Comparison of ENCODE assay signal across 21 cellular contexts in the genomic region with DNA sequence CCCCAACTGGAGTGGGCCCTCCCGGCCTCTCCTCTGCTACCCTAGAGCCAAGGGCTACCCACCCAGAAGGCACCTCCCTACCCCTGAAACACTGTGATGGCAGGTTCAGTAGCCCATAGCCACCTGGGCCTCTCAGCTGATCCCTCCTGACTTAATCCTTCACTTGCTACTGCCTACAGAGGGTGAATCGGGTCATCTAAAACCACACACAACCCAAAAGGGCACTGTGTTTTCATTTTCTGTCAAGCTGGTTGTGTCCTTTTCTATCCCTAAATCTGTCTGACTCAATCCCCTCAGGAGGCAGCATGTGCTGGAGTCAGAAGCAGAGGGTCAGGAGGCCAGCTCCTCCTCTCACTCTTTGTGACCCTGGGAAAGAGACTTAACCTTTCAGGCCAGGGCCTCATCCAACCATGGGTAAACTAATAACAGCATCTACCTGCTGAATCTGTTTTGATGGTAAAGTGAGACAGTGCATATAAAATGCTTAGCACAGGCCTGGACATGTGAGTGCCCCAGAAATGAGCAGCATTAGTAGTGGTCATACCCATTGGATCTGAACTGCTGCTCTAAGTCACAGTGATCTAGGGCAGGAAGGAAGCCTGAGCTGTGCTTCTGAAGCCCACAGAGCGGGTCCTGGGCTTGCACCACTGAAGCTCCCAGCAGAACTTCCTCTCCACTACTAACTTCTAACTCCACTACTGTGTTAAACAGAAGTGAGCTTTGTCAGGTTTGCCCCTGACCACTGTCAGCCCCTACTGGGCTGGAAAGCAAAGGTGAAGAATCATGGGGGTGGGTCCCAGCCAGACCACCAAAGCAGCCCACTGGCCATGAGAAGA. TPM values are rescaled to one million over a fixed set of nuclear protein-coding genes. Genes with fewer than 3 reads are reported as not detected.
DNase-seq lines count a peak whose midpoint lies in the region; ATAC-seq and TF ChIP-seq lines count a peak whose summit lies in the region.
"Had no signal": no experiment of that assay in that cellular context is flagged by ENCODE, and none has a peak within 500 bp of the region (broad histone marks: within the 10 kb centered on the region; RNA-seq: fewer than 3 reads in every experiment).

No MANE protein-coding gene starts in this region.

- no peak overlapping the region for H3K4me2 ChIP-seq in H9 (ENCODE audit: insufficient read depth, insufficient read length, low read length)

- H3K36me3 ChIP-seq in CD4-positive, CD25-positive, alpha-beta regulatory T cell (ENCODE audit: control insufficient read depth, insufficient read depth, low read length): peaks cover 61% of the 10 kb centered on the region
- peaks cover 6% of the 10 kb centered on the region for H3K36me3 ChIP-seq in CD8-positive, alpha-beta memory T cell (ENCODE audit: insufficient read depth, low read length)
- H3K36me3 ChIP-seq: BE2C had no signal

- peaks cover 0 to 14% (median 5%) of the 10 kb centered on the region in 4 donors for H3K4me1 Mint-ChIP-seq in CD4-positive, CD25-positive, alpha-beta regulatory T cell
- peaks cover 0 to 14% (median 5%) of the 10 kb centered on the region in 3 donors for H3K4me1 Mint-ChIP-seq in CD8-positive, alpha-beta memory T cell
- H3K4me1 Mint-ChIP-seq in T-helper 17 cell (peaks cover 27% of the 10 kb centered on the region), H9 (no peaks in the 10 kb centered on the region)
- peaks cover 6 to 14% of the 10 kb centered on the region in 2 donors for H3K4me1 Mint-ChIP-seq in effector memory CD8-positive, alpha-beta T cell (ENCODE audit: low read depth in 2 of 2)
- H3K4me1 Mint-ChIP-seq: endodermal cell, nephron had no signal

- H3K56ac ChIP-seq in H9 (ENCODE audit: insufficient read length, low read depth, low read length): no peak overlapping the region

- no peak overlapping the region for H4K8ac ChIP-seq in H9 (replicated peaks; ENCODE audit: insufficient read length, low read depth, low read length)

- no peak overlapping the region for H2BK20ac ChIP-seq in H9 (ENCODE audit: low read depth, low read length, poor library complexity, severe bottlenecking)

- H2AK5ac ChIP-seq in H9 (ENCODE audit: insufficient read length, low read length): no peak overlapping the region

- no peak overlapping the region for H4K5ac ChIP-seq in H9 (ENCODE audit: insufficient read length, low read depth, low read length)

- POLR2A ChIA-PET in CD8-positive, alpha-beta memory T cell (lab: Charles Lee): interaction anchor here (0.7 kb wide), 1 partner anchor 13 kb away, joined by 3 read pairs; no protein-coding TSS in a partner anchor

- no CpG with 5 or more reads among the region's 3 CpGs for WGBS in H9 (ENCODE audit: extremely low coverage, insufficient read length, low lambda C conversion rate)

- H3K9ac ChIP-seq in H9 (ENCODE audit: extremely low read depth, insufficient read length, low read length): no peak overlapping the region

- no peak overlapping the region for H3K23ac ChIP-seq in H9 (ENCODE audit: insufficient read length, low read depth, low read length)

- no peak overlapping the region for H3T11ph ChIP-seq in H9 (ENCODE audit: low read length)

- H3K23me2 ChIP-seq in H9 (ENCODE audit: insufficient read length, low read depth, low read length, poor library complexity, severe bottlenecking): no peaks in the 10 kb centered on the region

- no peak overlapping the region for H2BK120ac ChIP-seq in H9 (ENCODE audit: low read depth, low read length, poor library complexity, severe bottlenecking)

- no peaks in the 10 kb centered on the region for H3K9me3 Mint-ChIP-seq in CD4-positive, CD25-positive, alpha-beta regulatory T cell
- no peaks in the 10 kb centered on the region for H3K9me3 Mint-ChIP-seq in CD8-positive, alpha-beta memory T cell
- H3K9me3 Mint-ChIP-seq in effector memory CD8-positive, alpha-beta T cell: no peaks in the 10 kb centered on the region
- no peaks in the 10 kb centered on the region for H3K9me3 Mint-ChIP-seq in H9
- H3K9me3 Mint-ChIP-seq: endodermal cell, nephron had no signal

- no peaks in the 10 kb centered on the region for H3K79me1 ChIP-seq in H9 (ENCODE audit: insufficient read depth, low read depth, low read length, poor library complexity, severe bottlenecking)

- H3K4me3 ChIP-seq in CD4-positive, CD25-positive, alpha-beta regulatory T cell (ENCODE audit: low read depth, low read length): no peak overlapping the region
- no peak overlapping the region for H3K4me3 ChIP-seq in CD8-positive, alpha-beta memory T cell (ENCODE audit: low read length)
- H3K4me3 ChIP-seq: ascending aorta, SJSA1, thyroid gland had no signal

- no peak for TF ChIP-seq CTCF in H9 (conservative IDR thresholded peaks at IDR 0.05)

- CTCF ChIA-PET in CD8-positive, alpha-beta memory T cell (lab: Charles Lee): interaction anchor here (1.4 kb wide), 2 partner anchors 10 to 92 kb away, joined by 3 to 5 read pairs; partner anchors contain the start of gene PMVK

- H3K18ac ChIP-seq in H9 (ENCODE audit: insufficient read length, low read depth, low read length): no peak overlapping the region

- peaks cover 3% of the 10 kb centered on the region for H3K4me1 ChIP-seq in CD4-positive, CD25-positive, alpha-beta regulatory T cell (ENCODE audit: control insufficient read depth, insufficient read depth, low read length, poor library complexity, severe bottlenecking)
- H3K4me1 ChIP-seq in CD8-positive, alpha-beta memory T cell (ENCODE audit: insufficient read depth, low read length): no peaks in the 10 kb centered on the region
- no peaks in the 10 kb centered on the region for H3K4me1 ChIP-seq in H9 (ENCODE audit: insufficient read depth, low read length)
- H3K4me1 ChIP-seq: ascending aorta, BE2C, SJSA1, thyroid gland had no signal

- H3K14ac ChIP-seq in H9 (ENCODE audit: insufficient read depth, low read length): no peak overlapping the region

- no peaks in the 10 kb centered on the region for H4K20me1 ChIP-seq in H9 (ENCODE audit: control insufficient read depth, insufficient read depth, insufficient read length)

- no peaks in the 10 kb centered on the region for H3K27me3 Mint-ChIP-seq in CD4-positive, CD25-positive, alpha-beta regulatory T cell
- no peaks in the 10 kb centered on the region for H3K27me3 Mint-ChIP-seq in CD8-positive, alpha-beta memory T cell
- no peaks in the 10 kb centered on the region for H3K27me3 Mint-ChIP-seq in T-helper 17 cell
- no peaks in the 10 kb centered on the region for H3K27me3 Mint-ChIP-seq in effector memory CD8-positive, alpha-beta T cell
- H3K27me3 Mint-ChIP-seq in H9 (ENCODE audit: low read depth): no peaks in the 10 kb centered on the region

- peaks cover 45% of the 10 kb centered on the region for H3K36me3 Mint-ChIP-seq in CD4-positive, CD25-positive, alpha-beta regulatory T cell
- H3K36me3 Mint-ChIP-seq in CD8-positive, alpha-beta memory T cell: peaks cover 0 to 70% (median 17%) of the 10 kb centered on the region in 3 donors
- peaks cover 7% of the 10 kb centered on the region for H3K36me3 Mint-ChIP-seq in T-helper 17 cell (ENCODE audit: low read depth)
- peaks cover 13% of the 10 kb centered on the region for H3K36me3 Mint-ChIP-seq in effector memory CD8-positive, alpha-beta T cell (ENCODE audit: insufficient read depth)
- H3K36me3 Mint-ChIP-seq in H9 (ENCODE audit: insufficient read depth in 1 of 3, low read depth in 3 of 3): peaks cover 3 to 50% (median 30%) of the 10 kb centered on the region in 3 experiments; a peak in 6 of 7 replicates

- no peaks in the 10 kb centered on the region for H3K79me2 ChIP-seq in H9 (ENCODE audit: insufficient read depth, low read length)

- H3K27me3 ChIP-seq in CD4-positive, CD25-positive, alpha-beta regulatory T cell (ENCODE audit: control insufficient read depth, insufficient read depth, low read length): no peaks in the 10 kb centered on the region
- no peaks in the 10 kb centered on the region for H3K27me3 ChIP-seq in CD8-positive, alpha-beta memory T cell (ENCODE audit: insufficient read depth, low read length, poor library complexity, severe bottlenecking)
- H3K27me3 ChIP-seq in H9 (ENCODE audit: insufficient read depth, low read length): no peaks in the 10 kb centered on the region
- H3K27me3 ChIP-seq: ascending aorta, BE2C, SJSA1, thyroid gland had no signal

- H3K27ac ChIP-seq in CD4-positive, CD25-positive, alpha-beta regulatory T cell (ENCODE audit: insufficient read depth, low read length, poor library complexity, severe bottlenecking): no peak overlapping the region
- H3K27ac ChIP-seq in CD8-positive, alpha-beta memory T cell (ENCODE audit: low read depth, low read length): no peak overlapping the region
- H3K27ac ChIP-seq in H9 (ENCODE audit: insufficient read length, low read depth, low read length): no peak overlapping the region
- H3K27ac ChIP-seq: ascending aorta, SJSA1, thyroid gland had no signal

- no peak for DNase-seq in CD4-positive, CD25-positive, alpha-beta regulatory T cell
- DNase-seq in CD8-positive, alpha-beta memory T cell: no peak
- DNase-seq in T-helper 17 cell: no peak
- no peak for DNase-seq in effector memory CD8-positive, alpha-beta T cell
- DNase-seq in AG20443 (ENCODE audit: low spot score): no peak
- no peak for DNase-seq in H9
- DNase-seq in left ventricle myocardium superior: no peak
- DNase-seq: activated CD4-positive, alpha-beta T cell treated with anti-CD3 and anti-CD28 coated beads, Interleukin-2, amount 50 U/mL, for 48 hours; activated effector memory CD4-positive, alpha-beta T cell treated with Interleukin-2 at 50 U/mL for 16 hours; BE2C; DMS153; endodermal cell; kidney glomerular epithelial cell; NCI-H1436 treated with DMSO at 0.1 percent for 48 hours; NCI-H2171 treated with DMSO at 0.1 percent for 48 hours; PC-3; thyroid gland had no signal

- H3K4ac ChIP-seq in H9 (ENCODE audit: low read depth, low read length): no peak overlapping the region

- no peaks in the 10 kb centered on the region for H3K9me3 ChIP-seq in CD4-positive, CD25-positive, alpha-beta regulatory T cell (ENCODE audit: control insufficient read depth in 2 of 2, low read length in 2 of 2)
- H3K9me3 ChIP-seq in CD8-positive, alpha-beta memory T cell (ENCODE audit: low read length): no peaks in the 10 kb centered on the region
- H3K9me3 ChIP-seq in T-helper 17 cell (ENCODE audit: control insufficient read depth, low read length, poor library complexity, severe bottlenecking) (no peaks in the 10 kb centered on the region), H9 (ENCODE audit: control insufficient read depth, low read depth, low read length) (no peaks in the 10 kb centered on the region)
- H3K9me3 ChIP-seq: ascending aorta, BE2C, SJSA1, thyroid gland had no signal

- H2BK15ac ChIP-seq in H9 (ENCODE audit: low read depth, low read length): no peak overlapping the region

- H2BK5ac ChIP-seq in H9 (ENCODE audit: insufficient read length, low read length): no peak overlapping the region

- no peak overlapping the region for H3K4me3 Mint-ChIP-seq in CD4-positive, CD25-positive, alpha-beta regulatory T cell
- H3K4me3 Mint-ChIP-seq in CD8-positive, alpha-beta memory T cell: no peak overlapping the region
- H3K4me3 Mint-ChIP-seq in T-helper 17 cell (no peak overlapping the region), H9 (no peak overlapping the region)
- H3K4me3 Mint-ChIP-seq in effector memory CD8-positive, alpha-beta T cell: peak overlapping the region in 1 of 2 donors; percentile 25
- H3K4me3 Mint-ChIP-seq: endodermal cell, nephron had no signal

- H2BK12ac ChIP-seq in H9 (ENCODE audit: insufficient read length, low read depth, low read length): no peak overlapping the region

- no peak overlapping the region for H4K91ac ChIP-seq in H9 (ENCODE audit: insufficient read length, low read depth, low read length)

- intact Hi-C loops in left ventricle myocardium superior (cut with micrococcal nuclease): no loop called here

- no peak for ATAC-seq in CD4-positive, CD25-positive, alpha-beta regulatory T cell (ENCODE audit: low read depth in 2 of 2)
- ATAC-seq in T-helper 17 cell: peak; percentile 57
- ATAC-seq in effector memory CD8-positive, alpha-beta T cell (replicated peaks): peak; percentile 71
- no peak for ATAC-seq in GM21737 (IDR thresholded peaks at IDR 0.05; ENCODE audit: unreplicated experiment)
- ATAC-seq in left ventricle myocardium superior: no peak
- ATAC-seq: PC-3 had no signal

- no peak overlapping the region for H2AFZ ChIP-seq in H9 (ENCODE audit: low read length)

- H3K27ac Mint-ChIP-seq in CD4-positive, CD25-positive, alpha-beta regulatory T cell: peak overlapping the region in 2 of 3 donors; percentile 47 to 77
- H3K27ac Mint-ChIP-seq in CD8-positive, alpha-beta memory T cell: peak overlapping the region in 7 of 8 donors; percentile 17 to 90 (median 82)
- peak overlapping the region; percentile 88 for H3K27ac Mint-ChIP-seq in T-helper 17 cell
- peak overlapping the region; percentile 59 to 90 for H3K27ac Mint-ChIP-seq in effector memory CD8-positive, alpha-beta T cell
- H3K27ac Mint-ChIP-seq in H9: no peak overlapping the region; a peak in 1 of 7 replicates
- H3K27ac Mint-ChIP-seq: endodermal cell, nephron had no signal

RNA-seq across cellular contexts. Expression of gene PMVK, which starts 11.0 kb away (rescaled TPM):
- 19.1 TPM for total RNA-seq in CD4-positive, CD25-positive, alpha-beta regulatory T cell
- 10 to 100 TPM; 49.3 to 76.9 (median 65.5) TPM for polyA plus RNA-seq in CD4-positive, CD25-positive, alpha-beta regulatory T cell
- 10 to 100 TPM; 44.7 to 45.2 TPM for total RNA-seq in CD8-positive, alpha-beta memory T cell
- polyA plus RNA-seq in CD8-positive, alpha-beta memory T cell: 55.5 TPM
- total RNA-seq in T-helper 17 cell (10 to 100 TPM; 19.0 to 19.9 TPM), H9 (2021) (26.3 and 30.2 TPM in 2 replicates), left ventricle myocardium superior (66.6 TPM)

RNA-seq across cellular contexts. Expression of gene PBXIP1, which starts 30.3 kb away (rescaled TPM):
- total RNA-seq in CD4-positive, CD25-positive, alpha-beta regulatory T cell: 774 TPM
- 100 to 1,000 TPM; 349 to 464 (median 399) TPM for polyA plus RNA-seq in CD4-positive, CD25-positive, alpha-beta regulatory T cell
- 10 to 100 TPM; 35.9 to 36.1 TPM for total RNA-seq in CD8-positive, alpha-beta memory T cell
- 295 TPM for polyA plus RNA-seq in CD8-positive, alpha-beta memory T cell
- 100 to 1,000 TPM; 634 to 767 TPM for total RNA-seq in T-helper 17 cell
- 21.6 and 22.5 TPM in 2 replicates for total RNA-seq in H9 (2021)
- total RNA-seq in left ventricle myocardium superior: 60.4 TPM

RNA-seq across cellular contexts. Expression of gene PYGO2, which starts 36.0 kb away (rescaled TPM):
- total RNA-seq in CD4-positive, CD25-positive, alpha-beta regulatory T cell: 41.9 TPM
- polyA plus RNA-seq in CD4-positive, CD25-positive, alpha-beta regulatory T cell: 10 to 100 TPM; 30.2 to 47.3 (median 46.9) TPM
- total RNA-seq in CD8-positive, alpha-beta memory T cell: 10 to 100 TPM; 34.2 to 35.3 TPM
- polyA plus RNA-seq in CD8-positive, alpha-beta memory T cell: 42.6 TPM
- 10 to 100 TPM; 34.7 to 45.1 TPM for total RNA-seq in T-helper 17 cell
- total RNA-seq in H9 (2021): 38.7 and 39.5 TPM in 2 replicates
- 14.7 TPM for total RNA-seq in left ventricle myocardium superior

RNA-seq across cellular contexts. Expression of gene SHC1, which starts 45.0 kb away (rescaled TPM):
- 71.3 TPM for total RNA-seq in CD4-positive, CD25-positive, alpha-beta regulatory T cell
- 10 to 100 TPM; 27.0 to 40.3 (median 30.3) TPM for polyA plus RNA-seq in CD4-positive, CD25-positive, alpha-beta regulatory T cell
- total RNA-seq in CD8-positive, alpha-beta memory T cell: 10 to 100 TPM; 37.4 to 40.8 TPM
- polyA plus RNA-seq in CD8-positive, alpha-beta memory T cell: 32.7 TPM
- 100 to 1,000 TPM in 1 of 2 donors, 10 to 100 TPM in 1; 99.5 to 105 TPM for total RNA-seq in T-helper 17 cell
- 168 and 173 TPM in 2 replicates for total RNA-seq in H9 (2021)
- 62.1 TPM for total RNA-seq in left ventricle myocardium superior

RNA-seq across cellular contexts. Expression of gene CKS1B, which starts 48.9 kb away (rescaled TPM):
- 8.5 TPM for total RNA-seq in CD4-positive, CD25-positive, alpha-beta regulatory T cell
- polyA plus RNA-seq in CD4-positive, CD25-positive, alpha-beta regulatory T cell: 10 to 100 TPM; 51.3 to 60.0 (median 56.4) TPM
- total RNA-seq in CD8-positive, alpha-beta memory T cell: 100 to 1,000 TPM; 125 to 126 TPM
- polyA plus RNA-seq in CD8-positive, alpha-beta memory T cell: 46.8 TPM
- 1 to 10 TPM; 9.3 to 9.4 TPM for total RNA-seq in T-helper 17 cell
- 279 and 283 TPM in 2 replicates for total RNA-seq in H9 (2021)
- 16.7 TPM for total RNA-seq in left ventricle myocardium superior

Comparison
In these comparisons a context has a peak if more than half of its experiments do, and no peak if none do; other contexts are left out.
1. ATAC-seq: peak in T-helper 17 cell (single experiment) and effector memory CD8-positive, alpha-beta T cell (single experiment); none in CD4-positive, CD25-positive, alpha-beta regulatory T cell (0 of 2), GM21737 (single experiment) and left ventricle myocardium superior (single experiment).
2. H3K27ac Mint-ChIP-seq: peak in CD4-positive, CD25-positive, alpha-beta regulatory T cell (2 of 3), CD8-positive, alpha-beta memory T cell (7 of 8), T-helper 17 cell (single experiment) and effector memory CD8-positive, alpha-beta T cell (2 of 2); none in H9 (0 of 3).
3. RNA of gene PBXIP1, which starts 30.3 kb away (total RNA-seq): 774 TPM in CD4-positive, CD25-positive, alpha-beta regulatory T cell (single experiment) and 634 to 767 TPM in T-helper 17 cell; 60.4 TPM in left ventricle myocardium superior (single experiment), 35.9 to 36.1 TPM in CD8-positive, alpha-beta memory T cell and 21.6 to 22.5 TPM in H9; every median in the first group is over 10 times any median in the second.